Comparison of ENCODE assay signal across 17 cellular contexts in the genomic region with DNA sequence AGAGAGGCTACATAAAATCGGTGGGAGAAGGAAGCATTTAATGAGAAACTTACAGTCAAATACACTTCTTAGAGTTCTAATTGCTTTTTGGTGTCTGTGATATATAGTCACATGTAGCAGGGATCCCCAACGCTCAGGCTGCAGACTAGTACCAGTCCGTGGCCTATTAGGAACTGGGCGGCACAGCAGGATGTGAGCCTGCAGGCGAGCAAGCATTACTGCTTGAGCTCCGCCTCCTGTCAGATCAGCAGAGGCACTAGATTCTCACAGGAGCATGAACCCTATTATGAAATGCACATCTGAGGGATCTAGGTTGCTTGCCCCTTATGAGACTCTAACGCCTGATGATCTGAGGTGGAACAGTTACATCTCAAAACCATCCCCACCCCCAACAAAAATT.
A peak's percentile ranks its signal among the peaks of the same experiment; 100 is the strongest.
DNase-seq lines count a peak whose midpoint lies in the region; ATAC-seq, FAIRE-seq and TF ChIP-seq lines count a peak whose summit lies in the region.
"Had no signal": no experiment of that assay in that cellular context is flagged by ENCODE, and none has a peak within 500 bp of the region (broad histone marks: within the 10 kb centered on the region; RNA-seq: fewer than 3 reads in every experiment).

No MANE protein-coding gene starts in this region.

- H4K20me1 ChIP-seq in GM23338 (replicated peaks; ENCODE audit: insufficient read depth) = no peaks in the 10 kb centered on the region
- H4K20me1 ChIP-seq: BLaER1 had no signal

- H3K9me3 ChIP-seq in A549 = no peaks in the 10 kb centered on the region
- no peaks in the 10 kb centered on the region for H3K9me3 ChIP-seq in Panc1 (ENCODE audit: control insufficient read depth, insufficient read depth, low read depth, low read length)
- H3K9me3 ChIP-seq: BLaER1 had no signal

- no TSS peak for BruUV-seq in Panc1 (replicated peaks; lab: Mats Ljungman, UMichigan)

- intact Hi-C loops in Panc1 (cut with micrococcal nuclease; ENCODE audit: unreplicated experiment) = no loop called here

- no peak overlapping the region for H3K27ac Mint-ChIP-seq in GM23338
- H3K27ac Mint-ChIP-seq in glutamatergic neuron (ENCODE audit: unreplicated experiment) = no peak overlapping the region
- H3K27ac Mint-ChIP-seq: CD8-positive, alpha-beta memory T cell had no signal

- H3K27me3 Mint-ChIP-seq in GM23338 (ENCODE audit: insufficient read depth, low read depth, poor library complexity) = peaks cover 2% of the 10 kb centered on the region
- H3K27me3 Mint-ChIP-seq in glutamatergic neuron (ENCODE audit: unreplicated experiment) = no peaks in the 10 kb centered on the region
- H3K27me3 Mint-ChIP-seq: CD8-positive, alpha-beta memory T cell had no signal

- H3K4me3 Mint-ChIP-seq in GM23338 (no peak overlapping the region), glutamatergic neuron (ENCODE audit: unreplicated experiment) (no peak overlapping the region)
- H3K4me3 Mint-ChIP-seq: CD8-positive, alpha-beta memory T cell had no signal

- ATAC-seq in A549 = peak; percentile 74
- ATAC-seq in GM23338 = peak; percentile 87
- 0 out of 2 replicates have a peak, but pooled peaks have one; percentile 57 for ATAC-seq in Panc1
- ATAC-seq: Right ventricle myocardium inferior had no signal

- no peaks in the 10 kb centered on the region for H3K9me2 ChIP-seq in GM23338 (ENCODE audit: insufficient read depth)

- no peak for TF ChIP-seq RAD21 in A549 (conservative IDR thresholded peaks at IDR 0.05 in 1 of 2, IDR thresholded peaks at IDR 0.05 in 1 of 2)

- no peaks in the 10 kb centered on the region for H3F3A ChIP-seq in GM23338 (replicated peaks; ENCODE audit: low read depth)

- POLR2A ChIA-PET in A549 (lab: Yijun Ruan, JAX) = no interaction called here
- POLR2A ChIA-PET in Panc1 (lab: Charles Lee) = interaction anchor here (0.6 kb wide), 1 partner anchor 611 kb away, joined by 3 read pairs; no protein-coding TSS in a partner anchor

- no peaks in the 10 kb centered on the region for H3K36me3 ChIP-seq in GM23338 (ENCODE audit: insufficient read depth)
- no peaks in the 10 kb centered on the region for H3K36me3 ChIP-seq in Panc1 (ENCODE audit: control insufficient read depth, insufficient read depth, low read length)
- H3K36me3 ChIP-seq: BLaER1 had no signal

- H3K4me2 ChIP-seq in A549 (no peak overlapping the region), GM23338 (no peak overlapping the region)
- H3K4me2 ChIP-seq: BLaER1 had no signal

- H3K4me1 ChIP-seq in A549 (peaks cover 6% of the 10 kb centered on the region; the same call in 1 of the 3 replicates), GM23338 (ENCODE audit: insufficient read depth) (peaks cover 3% of the 10 kb centered on the region; the same call in 1 of the 2 replicates), Panc1 (ENCODE audit: control insufficient read depth, insufficient read depth, low read length) (peaks cover 29% of the 10 kb centered on the region)
- H3K4me1 ChIP-seq: BLaER1 had no signal

- TF ChIP-seq POLR2A in A549 (IDR thresholded peaks at IDR 0.05; ENCODE audit: low read length) = no peak

- H3K9me3 Mint-ChIP-seq in GM23338 (no peaks in the 10 kb centered on the region), glutamatergic neuron (ENCODE audit: unreplicated experiment) (no peaks in the 10 kb centered on the region)
- H3K9me3 Mint-ChIP-seq: CD8-positive, alpha-beta memory T cell had no signal

- H3K27ac ChIP-seq in A549 = no peak overlapping the region
- no peak overlapping the region for H3K27ac ChIP-seq in GM23338 (ENCODE audit: low read depth)
- peak overlapping the region; percentile 60; the same call in 1 of the 2 replicates for H3K27ac ChIP-seq in Panc1 (ENCODE audit: low read length)
- H3K27ac ChIP-seq: BLaER1 had no signal

- WGBS in A549 (ENCODE audit: missing lambda C conversion rate) = 86% methylated on average over 7 of the region's 7 CpGs

- no peak overlapping the region for H2AFZ ChIP-seq in GM23338

- peak in 1 of 2 experiments; percentile 7 for DNase-seq in A549 (ENCODE audit: low read depth in 1 of 2, low spot score in 1 of 2)
- DNase-seq in GM23338 (ENCODE audit: low spot score) = peak; percentile 47
- no peak for DNase-seq in Panc1 (ENCODE audit: low read depth, low spot score)
- DNase-seq in glutamatergic neuron = peak; percentile 22
- no peak for DNase-seq in NCI-H1105 treated with DMSO at 0.1 percent for 48 hours (lab: John Stamatoyannopoulos, UW)
- DNase-seq in NCI-H1417 (lab: John Stamatoyannopoulos, UW) = no peak
- no peak for DNase-seq in GOT3 (lab: John Stamatoyannopoulos, UW)
- DNase-seq: CD8-positive, alpha-beta memory T cell; KG1; NCI-H1092; NCI-H187 treated with DMSO at 0.1 percent for 48 hours; NCI-H2171 treated with DMSO at 0.1 percent for 48 hours; NCI-H524 treated with DMSO at 0.1 percent for 48 hours; NK-92 treated with Interleukin-12 subunit alpha and Interleukin-12 subunit beta, amount 100 ng/mL, for 24 hours; OCI-M1 had no signal

- H3K4me3 ChIP-seq in A549 (no peak overlapping the region), GM23338 (no peak overlapping the region), Panc1 (ENCODE audit: low read depth in 2 of 2, low read length in 2 of 2) (no peak overlapping the region)
- H3K4me3 ChIP-seq: BLaER1 had no signal

- no peaks in the 10 kb centered on the region for H3K79me2 ChIP-seq in GM23338 (replicated peaks; ENCODE audit: insufficient read depth)

- H3K36me3 Mint-ChIP-seq in GM23338 (ENCODE audit: low read depth) = no peaks in the 10 kb centered on the region
- no peaks in the 10 kb centered on the region for H3K36me3 Mint-ChIP-seq in glutamatergic neuron (ENCODE audit: unreplicated experiment)

- TF ChIP-seq EP300 in A549 (IDR thresholded peaks at IDR 0.05) = no peak

- peaks cover 12% of the 10 kb centered on the region for H3K4me1 Mint-ChIP-seq in GM23338
- no peaks in the 10 kb centered on the region for H3K4me1 Mint-ChIP-seq in glutamatergic neuron (ENCODE audit: low read depth, unreplicated experiment)
- H3K4me1 Mint-ChIP-seq: CD8-positive, alpha-beta memory T cell had no signal

- CTCF ChIA-PET in A549 (lab: Yijun Ruan, JAX) = no interaction called here
- CTCF ChIA-PET in Panc1 (lab: Charles Lee) = no interaction called here

- H3K27me3 ChIP-seq in GM23338 (ENCODE audit: insufficient read depth) (no peaks in the 10 kb centered on the region), Panc1 (ENCODE audit: control insufficient read depth, insufficient read depth, low read length) (no peaks in the 10 kb centered on the region)
- H3K27me3 ChIP-seq: BLaER1 had no signal

- no peak for FAIRE-seq in A549 (lab: Jason Lieb, UNC)

- in situ Hi-C loops in Panc1 (cut with HindIII; ENCODE audit: low pct_unique_long_range_greater_than_20kb, low sequenced_read_pairs) = no loop called here

- TF ChIP-seq CTCF in A549 (IDR thresholded peaks at IDR 0.05) (no peak), GM23338 (conservative IDR thresholded peaks at IDR 0.05; ENCODE audit: low read depth in 2 of 2) (no peak), Panc1 (IDR thresholded peaks at IDR 0.05) (no peak), glutamatergic neuron (IDR thresholded peaks at IDR 0.05; ENCODE audit: partially characterized antibody, unreplicated experiment) (no peak)

TF ChIP-seq in A549, 52 proteins besides CTCF, POLR2A, EP300 and RAD21:
- no peak for TF ChIP-seq RNF2 (IDR thresholded peaks at IDR 0.05; ENCODE audit: borderline replicate concordance, low read depth)
- TF ChIP-seq, protein P1, sequence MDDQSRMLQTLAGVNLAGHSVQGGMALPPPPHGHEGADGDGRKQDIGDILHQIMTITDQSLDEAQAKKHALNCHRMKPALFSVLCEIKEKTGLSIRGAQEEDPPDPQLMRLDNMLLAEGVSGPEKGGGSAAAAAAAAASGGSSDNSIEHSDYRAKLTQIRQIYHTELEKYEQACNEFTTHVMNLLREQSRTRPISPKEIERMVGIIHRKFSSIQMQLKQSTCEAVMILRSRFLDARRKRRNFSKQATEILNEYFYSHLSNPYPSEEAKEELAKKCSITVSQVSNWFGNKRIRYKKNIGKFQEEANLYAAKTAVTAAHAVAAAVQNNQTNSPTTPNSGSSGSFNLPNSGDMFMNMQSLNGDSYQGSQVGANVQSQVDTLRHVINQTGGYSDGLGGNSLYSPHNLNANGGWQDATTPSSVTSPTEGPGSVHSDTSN (IDR thresholded peaks at IDR 0.05) = no peak
- TF ChIP-seq FOSB (CRISPR knock-in tag; IDR thresholded peaks at IDR 0.05) = no peak
- no peak for TF ChIP-seq ZFP36 (IDR thresholded peaks at IDR 0.05; ENCODE audit: borderline replicate concordance, partially characterized antibody)

TF ChIP-seq in GM23338, 12 proteins besides CTCF, POLR2A, EP300 and RAD21 (continues in another document):
- TF ChIP-seq ZNF114 (CRISPR knock-in tag; IDR thresholded peaks at IDR 0.05) = no peak
- TF ChIP-seq STAT1 (IDR thresholded peaks at IDR 0.05; ENCODE audit: unreplicated experiment) = no peak
- TF ChIP-seq, protein P2, sequence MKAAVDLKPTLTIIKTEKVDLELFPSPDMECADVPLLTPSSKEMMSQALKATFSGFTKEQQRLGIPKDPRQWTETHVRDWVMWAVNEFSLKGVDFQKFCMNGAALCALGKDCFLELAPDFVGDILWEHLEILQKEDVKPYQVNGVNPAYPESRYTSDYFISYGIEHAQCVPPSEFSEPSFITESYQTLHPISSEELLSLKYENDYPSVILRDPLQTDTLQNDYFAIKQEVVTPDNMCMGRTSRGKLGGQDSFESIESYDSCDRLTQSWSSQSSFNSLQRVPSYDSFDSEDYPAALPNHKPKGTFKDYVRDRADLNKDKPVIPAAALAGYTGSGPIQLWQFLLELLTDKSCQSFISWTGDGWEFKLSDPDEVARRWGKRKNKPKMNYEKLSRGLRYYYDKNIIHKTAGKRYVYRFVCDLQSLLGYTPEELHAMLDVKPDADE (IDR thresholded peaks at IDR 0.05) = no peak
- no peak for TF ChIP-seq EZH2 (IDR thresholded peaks at IDR 0.05; ENCODE audit: low read depth, unreplicated experiment)
- TF ChIP-seq POLR2AphosphoS5 (IDR thresholded peaks at IDR 0.05; ENCODE audit: low read depth) = no peak
- TF ChIP-seq EZH2phosphoT487 (IDR thresholded peaks at IDR 0.05; ENCODE audit: unreplicated experiment) = no peak

Comparison
In these comparisons a context has a peak if more than half of its experiments do, and no peak if none do; other contexts are left out.
1. DNase-seq: peak in GM23338 (single experiment) and glutamatergic neuron (single experiment); none in Panc1 (single experiment), NCI-H1105 treated with DMSO at 0.1 percent for 48 hours (single experiment), NCI-H1417 (0 of 3) and GOT3 (single experiment).
2. Peak in every context shown above with its lines, with median percentiles within 50 percentile points of each other: ATAC-seq.